1 cellular context compared by ENCODE assay signal in the genomic region with DNA sequence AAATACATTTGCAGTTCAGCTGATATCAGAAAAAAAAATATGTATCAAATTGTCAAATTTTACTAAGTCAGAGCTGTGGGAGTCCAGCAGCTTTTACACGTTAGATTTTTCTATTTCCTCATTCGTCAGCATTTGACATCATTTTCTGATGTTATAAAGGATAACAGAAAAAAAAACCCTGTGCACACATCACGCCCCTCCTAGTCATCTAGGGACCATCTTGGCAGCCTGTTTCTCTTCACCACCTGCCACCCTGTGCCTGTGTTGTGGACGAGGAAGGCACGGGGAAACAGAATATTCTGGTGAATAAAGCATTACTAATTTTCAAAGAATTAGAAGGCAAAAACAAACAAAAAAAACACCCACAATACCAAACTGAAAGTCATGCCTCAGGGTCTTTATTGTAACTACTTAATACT.
TF ChIP-seq lines count a peak whose summit lies in the region.

No MANE protein-coding gene starts in this region.

TF ChIP-seq in GM23338, 12 proteins besides CTCF, POLR2A, EP300 and RAD21 (continued from another document):
- TF ChIP-seq, protein P1, sequence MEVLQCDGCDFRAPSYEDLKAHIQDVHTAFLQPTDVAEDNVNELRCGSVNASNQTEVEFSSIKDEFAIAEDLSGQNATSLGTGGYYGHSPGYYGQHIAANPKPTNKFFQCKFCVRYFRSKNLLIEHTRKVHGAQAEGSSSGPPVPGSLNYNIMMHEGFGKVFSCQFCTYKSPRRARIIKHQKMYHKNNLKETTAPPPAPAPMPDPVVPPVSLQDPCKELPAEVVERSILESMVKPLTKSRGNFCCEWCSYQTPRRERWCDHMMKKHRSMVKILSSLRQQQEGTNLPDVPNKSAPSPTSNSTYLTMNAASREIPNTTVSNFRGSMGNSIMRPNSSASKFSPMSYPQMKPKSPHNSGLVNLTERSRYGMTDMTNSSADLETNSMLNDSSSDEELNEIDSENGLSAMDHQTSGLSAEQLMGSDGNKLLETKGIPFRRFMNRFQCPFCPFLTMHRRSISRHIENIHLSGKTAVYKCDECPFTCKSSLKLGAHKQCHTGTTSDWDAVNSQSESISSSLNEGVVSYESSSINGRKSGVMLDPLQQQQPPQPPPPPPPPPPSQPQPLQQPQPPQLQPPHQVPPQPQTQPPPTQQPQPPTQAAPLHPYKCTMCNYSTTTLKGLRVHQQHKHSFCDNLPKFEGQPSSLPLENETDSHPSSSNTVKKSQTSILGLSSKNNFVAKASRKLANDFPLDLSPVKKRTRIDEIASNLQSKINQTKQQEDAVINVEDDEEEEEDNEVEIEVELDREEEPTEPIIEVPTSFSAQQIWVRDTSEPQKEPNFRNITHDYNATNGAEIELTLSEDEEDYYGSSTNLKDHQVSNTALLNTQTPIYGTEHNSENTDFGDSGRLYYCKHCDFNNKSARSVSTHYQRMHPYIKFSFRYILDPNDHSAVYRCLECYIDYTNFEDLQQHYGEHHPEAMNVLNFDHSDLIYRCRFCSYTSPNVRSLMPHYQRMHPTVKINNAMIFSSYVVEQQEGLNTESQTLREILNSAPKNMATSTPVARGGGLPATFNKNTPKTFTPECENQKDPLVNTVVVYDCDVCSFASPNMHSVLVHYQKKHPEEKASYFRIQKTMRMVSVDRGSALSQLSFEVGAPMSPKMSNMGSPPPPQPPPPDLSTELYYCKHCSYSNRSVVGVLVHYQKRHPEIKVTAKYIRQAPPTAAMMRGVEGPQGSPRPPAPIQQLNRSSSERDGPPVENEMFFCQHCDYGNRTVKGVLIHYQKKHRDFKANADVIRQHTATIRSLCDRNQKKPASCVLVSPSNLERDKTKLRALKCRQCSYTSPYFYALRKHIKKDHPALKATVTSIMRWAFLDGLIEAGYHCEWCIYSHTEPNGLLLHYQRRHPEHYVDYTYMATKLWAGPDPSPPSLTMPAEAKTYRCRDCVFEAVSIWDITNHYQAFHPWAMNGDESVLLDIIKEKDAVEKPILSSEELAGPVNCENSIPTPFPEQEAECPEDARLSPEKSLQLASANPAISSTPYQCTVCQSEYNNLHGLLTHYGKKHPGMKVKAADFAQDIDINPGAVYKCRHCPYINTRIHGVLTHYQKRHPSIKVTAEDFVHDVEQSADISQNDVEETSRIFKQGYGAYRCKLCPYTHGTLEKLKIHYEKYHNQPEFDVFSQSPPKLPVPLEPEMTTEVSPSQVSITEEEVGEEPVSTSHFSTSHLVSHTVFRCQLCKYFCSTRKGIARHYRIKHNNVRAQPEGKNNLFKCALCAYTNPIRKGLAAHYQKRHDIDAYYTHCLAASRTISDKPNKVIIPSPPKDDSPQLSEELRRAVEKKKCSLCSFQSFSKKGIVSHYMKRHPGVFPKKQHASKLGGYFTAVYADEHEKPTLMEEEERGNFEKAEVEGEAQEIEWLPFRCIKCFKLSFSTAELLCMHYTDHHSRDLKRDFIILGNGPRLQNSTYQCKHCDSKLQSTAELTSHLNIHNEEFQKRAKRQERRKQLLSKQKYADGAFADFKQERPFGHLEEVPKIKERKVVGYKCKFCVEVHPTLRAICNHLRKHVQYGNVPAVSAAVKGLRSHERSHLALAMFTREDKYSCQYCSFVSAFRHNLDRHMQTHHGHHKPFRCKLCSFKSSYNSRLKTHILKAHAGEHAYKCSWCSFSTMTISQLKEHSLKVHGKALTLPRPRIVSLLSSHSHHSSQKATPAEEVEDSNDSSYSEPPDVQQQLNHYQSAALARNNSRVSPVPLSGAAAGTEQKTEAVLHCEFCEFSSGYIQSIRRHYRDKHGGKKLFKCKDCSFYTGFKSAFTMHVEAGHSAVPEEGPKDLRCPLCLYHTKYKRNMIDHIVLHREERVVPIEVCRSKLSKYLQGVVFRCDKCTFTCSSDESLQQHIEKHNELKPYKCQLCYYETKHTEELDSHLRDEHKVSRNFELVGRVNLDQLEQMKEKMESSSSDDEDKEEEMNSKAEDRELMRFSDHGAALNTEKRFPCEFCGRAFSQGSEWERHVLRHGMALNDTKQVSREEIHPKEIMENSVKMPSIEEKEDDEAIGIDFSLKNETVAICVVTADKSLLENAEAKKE (CRISPR knock-in tag; IDR thresholded peaks at IDR 0.05) = no peak
- TF ChIP-seq EZH2 (IDR thresholded peaks at IDR 0.05; ENCODE audit: low read depth, unreplicated experiment) = no peak
- TF ChIP-seq ZNF114 (CRISPR knock-in tag; IDR thresholded peaks at IDR 0.05) = no peak
- TF ChIP-seq ZNF331 (CRISPR knock-in tag; IDR thresholded peaks at IDR 0.05; ENCODE audit: low read depth) = no peak
